ENCODE assay signal across 23 cellular contexts in genomic region chr2:49837894-49838293, GRCh38.
"Had no signal": no experiment of that assay in that cellular context is flagged by ENCODE, and none has a peak within 500 bp of the region (broad histone marks: within the 10 kb centered on the region; RNA-seq: fewer than 3 reads in every experiment).

No MANE protein-coding gene starts in this region.

- ATAC-seq: activated naive CD4-positive, alpha-beta T cell treated with anti-CD3 and anti-CD28 coated beads, Interleukin-2, amount 50 U/mL, for 72 hours; activated naive CD8-positive, alpha-beta T cell treated with anti-CD3 and anti-CD28 coated beads, Interleukin-2, amount 50 U/mL, for 24 hours; activated T-cell treated with anti-CD3 and anti-CD28 coated beads, Interleukin-2, amount 50 U/mL, for 4 hours; body of pancreas; Panc1; Right ventricle myocardium inferior had no signal

- H3K4me1 ChIP-seq: ascending aorta, body of pancreas had no signal

- H3K4me3 ChIP-seq: ascending aorta, body of pancreas had no signal

- H3K9me3 Mint-ChIP-seq: activated CD4-positive, alpha-beta memory T cell treated with anti-CD3 and anti-CD28 coated beads for 36 hours; activated CD4-positive, alpha-beta T cell treated with anti-CD3 and anti-CD28 coated beads, Interleukin-2, amount 10 ng/mL, durations not matched to agents 7 days and 5 days had no signal

- H3K4me1 Mint-ChIP-seq: activated CD4-positive, alpha-beta T cell treated with anti-CD3 and anti-CD28 coated beads, Interleukin-2, amount 10 ng/mL, durations not matched to agents 7 days and 5 days; activated naive CD8-positive, alpha-beta T cell treated with anti-CD3 and anti-CD28 coated beads, Interleukin-2, amount 50 U/mL, for 24 hours had no signal

- H3K4me2 ChIP-seq: SK-N-SH had no signal

- H3K36me3 Mint-ChIP-seq: activated CD4-positive, alpha-beta memory T cell treated with anti-CD3 and anti-CD28 coated beads for 36 hours had no signal

- H3K27ac Mint-ChIP-seq: activated CD4-positive, alpha-beta memory T cell treated with anti-CD3 and anti-CD28 coated beads for 36 hours; activated CD4-positive, alpha-beta T cell treated with anti-CD3 and anti-CD28 coated beads, Interleukin-2, amount 10 ng/mL, durations not matched to agents 7 days and 5 days; activated naive CD4-positive, alpha-beta T cell treated with anti-CD3 and anti-CD28 coated beads, Interleukin-2, amount 50 U/mL, for 72 hours; activated naive CD8-positive, alpha-beta T cell treated with anti-CD3 and anti-CD28 coated beads, Interleukin-2, amount 50 U/mL, for 24 hours had no signal

- H3K4me3 Mint-ChIP-seq: activated CD4-positive, alpha-beta memory T cell treated with anti-CD3 and anti-CD28 coated beads for 36 hours; activated CD4-positive, alpha-beta T cell treated with anti-CD3 and anti-CD28 coated beads, Interleukin-2, amount 10 ng/mL, durations not matched to agents 7 days and 5 days; activated naive CD8-positive, alpha-beta T cell treated with anti-CD3 and anti-CD28 coated beads, Interleukin-2, amount 50 U/mL, for 24 hours; activated T-cell treated with anti-CD3 and anti-CD28 coated beads, Interleukin-2, amount 50 U/mL, for 4 hours had no signal

- H3K27me3 ChIP-seq: ascending aorta, body of pancreas had no signal

- H3K9me3 ChIP-seq: ascending aorta, body of pancreas, SK-N-SH had no signal

- H3K9ac ChIP-seq: SK-N-SH had no signal

- H3K27me3 Mint-ChIP-seq: activated CD4-positive, alpha-beta memory T cell treated with anti-CD3 and anti-CD28 coated beads for 36 hours; activated CD4-positive, alpha-beta T cell treated with anti-CD3 and anti-CD28 coated beads, Interleukin-2, amount 10 ng/mL, durations not matched to agents 7 days and 5 days; activated naive CD8-positive, alpha-beta T cell treated with anti-CD3 and anti-CD28 coated beads, Interleukin-2, amount 50 U/mL, for 24 hours had no signal

- H3K36me3 ChIP-seq: ascending aorta had no signal

- DNase-seq: activated CD4-positive, alpha-beta memory T cell treated with anti-CD3 and anti-CD28 coated beads for 36 hours; activated CD4-positive, alpha-beta T cell treated with anti-CD3 and anti-CD28 coated beads, Interleukin-2, amount 10 ng/mL, durations not matched to agents 7 days and 5 days; activated CD4-positive, CD25-positive, alpha-beta regulatory T cell; activated CD8-positive, alpha-beta memory T cell treated with anti-CD3 and anti-CD28 coated beads for 24 hours; activated effector memory CD4-positive, alpha-beta T cell treated with anti-CD3 and anti-CD28 coated beads, Interleukin-2, amount 50 U/mL, for 16 hours; activated naive CD4-positive, alpha-beta T cell treated with Interleukin-2 at 50 U/mL for 16 hours; activated naive CD8-positive, alpha-beta T cell treated with anti-CD3 and anti-CD28 coated beads, Interleukin-2, amount 50 U/mL, for 24 hours; activated T-cell treated with anti-CD3 and anti-CD28 coated beads, Interleukin-2, amount 50 U/mL, for 4 hours; amniotic stem cell; body of pancreas; KG1; NCI-H1048; NCI-H1694; NCI-H2029 treated with DMSO at 0.1 percent for 48 hours; NCI-H446; RPMI8226; T-helper 1 cell had no signal

- H3K27ac ChIP-seq: ascending aorta, body of pancreas, VCaP had no signal
